In genomic region chr4:37628977-37629609, GRCh38 we compare ENCODE assay signal across 10 cellular contexts. TPM values are rescaled to one million over a fixed set of nuclear protein-coding genes. Genes with fewer than 3 reads are reported as not detected.
A peak's percentile ranks its signal among the peaks of the same experiment; 100 is the strongest.
DNase-seq lines count a peak whose midpoint lies in the region; ATAC-seq, FAIRE-seq and TF ChIP-seq lines count a peak whose summit lies in the region.
"Had no signal": no experiment of that assay in that cellular context is flagged by ENCODE, and none has a peak within 500 bp of the region (broad histone marks: within the 10 kb centered on the region; RNA-seq: fewer than 3 reads in every experiment).

No MANE protein-coding gene starts in this region.

- no peak overlapping the region for H2BK15ac ChIP-seq in neuronal stem cell (ENCODE audit: low read length)

- in situ Hi-C loops in G401 (cut with HindIII; ENCODE audit: low sequenced_read_pairs) = no loop called here

- no peak for TF ChIP-seq CTCF in esophagus muscularis mucosa (IDR thresholded peaks at IDR 0.05)
- TF ChIP-seq CTCF in pancreas (IDR thresholded peaks at IDR 0.05) = no peak

- H3K4me3 ChIP-seq in esophagus muscularis mucosa (no peak overlapping the region), pancreas (no peak overlapping the region), neuronal stem cell (ENCODE audit: low read length in 2 of 2) (no peak overlapping the region)

- intact Hi-C loops in esophagus muscularis mucosa (cut with DNase I) = no loop called here
- intact Hi-C loops in pancreas (cut with DNase I) = no loop called here

- H3K36me3 ChIP-seq in esophagus muscularis mucosa (peaks cover 0 to 33% (median 25%) of the 10 kb centered on the region in 4 donors), pancreas (no peaks in the 10 kb centered on the region), neuronal stem cell (replicated peaks in 1 of 2; ENCODE audit: control insufficient read depth in 2 of 2, insufficient read depth in 2 of 2, low read length in 2 of 2) (peaks cover 4 to 27% of the 10 kb centered on the region in 2 donors)

- no peak for TF ChIP-seq POLR2A in esophagus muscularis mucosa (IDR thresholded peaks at IDR 0.05; ENCODE audit: low read depth)

- no peak overlapping the region for H3K9ac ChIP-seq in neuronal stem cell (ENCODE audit: low read depth, low read length, poor library complexity)
- H3K9ac ChIP-seq: parathyroid adenoma had no signal

- H3K9me3 ChIP-seq in esophagus muscularis mucosa (no peaks in the 10 kb centered on the region), pancreas (no peaks in the 10 kb centered on the region), neuronal stem cell (replicated peaks in 1 of 2; ENCODE audit: control insufficient read depth in 2 of 2, insufficient read depth in 1 of 2, low read depth in 1 of 2, low read length in 2 of 2) (no peaks in the 10 kb centered on the region)

- no peak overlapping the region for H3K4ac ChIP-seq in neuronal stem cell (ENCODE audit: low read length)

- H2BK5ac ChIP-seq in neuronal stem cell (ENCODE audit: low read length) = no peak overlapping the region

- no peak overlapping the region for H2BK12ac ChIP-seq in neuronal stem cell (ENCODE audit: low read length)

- H2AFZ ChIP-seq in neuronal stem cell (ENCODE audit: low read length) = no peak overlapping the region
- H2AFZ ChIP-seq: parathyroid adenoma had no signal

- ATAC-seq in pancreas = peak; percentile 60 to 80 (median 70)

- H3K23ac ChIP-seq in neuronal stem cell (ENCODE audit: low read depth, low read length, poor library complexity) = no peak overlapping the region

- H2AK5ac ChIP-seq in neuronal stem cell (ENCODE audit: low read depth, low read length) = no peak overlapping the region

- FAIRE-seq in RCC 7860 (lab: Jason Lieb, UNC) = peak; percentile 84
- FAIRE-seq in pancreas (lab: Jason Lieb, UNC) = no peak
- FAIRE-seq: frontal cortex had no signal

- no peak for TF ChIP-seq EP300 in esophagus muscularis mucosa (IDR thresholded peaks at IDR 0.05)

- H3K27ac ChIP-seq in esophagus muscularis mucosa (replicated peaks in 1 of 4) = no peak overlapping the region
- no peak overlapping the region for H3K27ac ChIP-seq in pancreas
- no peak overlapping the region for H3K27ac ChIP-seq in neuronal stem cell (replicated peaks; ENCODE audit: low read length)
- H3K27ac ChIP-seq in caudate nucleus (ENCODE audit: low read depth, low read length) = no peak overlapping the region
- H3K27ac ChIP-seq: parathyroid adenoma had no signal

- DNase-seq in G401 (ENCODE audit: low spot score) (peak; percentile 23), RCC 7860 (ENCODE audit: low spot score) (peak; percentile 78), esophagus muscularis mucosa (ENCODE audit: extremely low spot score) (peak; percentile 93), pancreas (peak in 1 of 6 donors; percentile 26), OCI-M2 (lab: John Stamatoyannopoulos, UW; ENCODE audit: unreplicated experiment) (no peak), neuronal stem cell (ENCODE audit: low spot score) (no peak), ureter (ENCODE audit: low spot score) (no peak), caudate nucleus (lab: John Stamatoyannopoulos, UW) (no peak)

- H3K4me1 ChIP-seq in esophagus muscularis mucosa (peaks cover 6 to 29% (median 19%) of the 10 kb centered on the region in 4 donors), pancreas (no peaks in the 10 kb centered on the region), neuronal stem cell (ENCODE audit: control insufficient read depth in 2 of 2, insufficient read depth in 1 of 2, low read depth in 1 of 2, low read length in 2 of 2) (peaks cover 1 to 8% of the 10 kb centered on the region in 2 donors)
- H3K4me1 ChIP-seq: parathyroid adenoma had no signal

- no peak overlapping the region for H2BK120ac ChIP-seq in neuronal stem cell (ENCODE audit: low read depth, low read length)

- WGBS in esophagus muscularis mucosa = 63% methylated on average over 4 of the region's 4 CpGs
- WGBS in pancreas, 2 donors = 73 to 81% methylated on average over 4 of the region's 4 CpGs
- no CpG with 5 or more reads among the region's 4 CpGs for WGBS in neuronal stem cell (ENCODE audit: extremely low coverage in 2 of 2, insufficient read length in 2 of 2, insufficient replicate concordance in 1 of 2), 2 donors

- no peak overlapping the region for H3K4me2 ChIP-seq in neuronal stem cell (ENCODE audit: insufficient read depth, low read length, poor library complexity, severe bottlenecking)

- no peak overlapping the region for H4K91ac ChIP-seq in neuronal stem cell (ENCODE audit: low read depth, low read length, poor library complexity)

- no peak overlapping the region for H3K18ac ChIP-seq in neuronal stem cell (ENCODE audit: low read length)

- no peak overlapping the region for H3K14ac ChIP-seq in neuronal stem cell (ENCODE audit: low read length)

- H3K27me3 ChIP-seq in esophagus muscularis mucosa (no peaks in the 10 kb centered on the region), pancreas (no peaks in the 10 kb centered on the region), neuronal stem cell (ENCODE audit: control insufficient read depth in 3 of 3, insufficient read depth in 3 of 3, low read depth in 1 of 3, low read length in 3 of 3) (no peaks in the 10 kb centered on the region)

- H3K79me1 ChIP-seq in neuronal stem cell (ENCODE audit: low read depth, low read length) = no peaks in the 10 kb centered on the region

- no peak overlapping the region for H4K8ac ChIP-seq in neuronal stem cell (ENCODE audit: low read depth, low read length)

RNA-seq across cellular contexts. Expression of gene RELL1, which starts 57.1 kb away (rescaled TPM):
- 14.3 and 34.0 TPM in 2 replicates for total RNA-seq in G401 (2014; rRNA removed; shearing (Covaris generic))
- total RNA-seq in esophagus muscularis mucosa (10 to 100 TPM; 44.4 to 83.3 (median 73.6) TPM), pancreas (10 to 100 TPM in 2 of 6 donors, 1 to 10 TPM in 4; 3.9 to 17.1 (median 5.0) TPM), ureter (23.4 TPM)
- polyA plus RNA-seq in pancreas = 1 to 10 TPM in 1 of 2 donors, under 1 TPM in 1; 0.38 to 1.4 TPM
- 6.4 TPM for polyA plus RNA-seq in neuronal stem cell (2013, experiment 1 of 2)
- 6.5 TPM for polyA plus RNA-seq in neuronal stem cell (2013, experiment 2 of 2)

Comparison
In these comparisons a context has a peak if more than half of its experiments do, and no peak if none do; other contexts are left out.
1. DNase-seq: peak in G401 (single experiment), RCC 7860 (single experiment) and esophagus muscularis mucosa (single experiment); none in OCI-M2 (single experiment), neuronal stem cell (single experiment), ureter (single experiment) and caudate nucleus (0 of 61).